14 cellular contexts compared by ENCODE assay signal in the genomic region with DNA sequence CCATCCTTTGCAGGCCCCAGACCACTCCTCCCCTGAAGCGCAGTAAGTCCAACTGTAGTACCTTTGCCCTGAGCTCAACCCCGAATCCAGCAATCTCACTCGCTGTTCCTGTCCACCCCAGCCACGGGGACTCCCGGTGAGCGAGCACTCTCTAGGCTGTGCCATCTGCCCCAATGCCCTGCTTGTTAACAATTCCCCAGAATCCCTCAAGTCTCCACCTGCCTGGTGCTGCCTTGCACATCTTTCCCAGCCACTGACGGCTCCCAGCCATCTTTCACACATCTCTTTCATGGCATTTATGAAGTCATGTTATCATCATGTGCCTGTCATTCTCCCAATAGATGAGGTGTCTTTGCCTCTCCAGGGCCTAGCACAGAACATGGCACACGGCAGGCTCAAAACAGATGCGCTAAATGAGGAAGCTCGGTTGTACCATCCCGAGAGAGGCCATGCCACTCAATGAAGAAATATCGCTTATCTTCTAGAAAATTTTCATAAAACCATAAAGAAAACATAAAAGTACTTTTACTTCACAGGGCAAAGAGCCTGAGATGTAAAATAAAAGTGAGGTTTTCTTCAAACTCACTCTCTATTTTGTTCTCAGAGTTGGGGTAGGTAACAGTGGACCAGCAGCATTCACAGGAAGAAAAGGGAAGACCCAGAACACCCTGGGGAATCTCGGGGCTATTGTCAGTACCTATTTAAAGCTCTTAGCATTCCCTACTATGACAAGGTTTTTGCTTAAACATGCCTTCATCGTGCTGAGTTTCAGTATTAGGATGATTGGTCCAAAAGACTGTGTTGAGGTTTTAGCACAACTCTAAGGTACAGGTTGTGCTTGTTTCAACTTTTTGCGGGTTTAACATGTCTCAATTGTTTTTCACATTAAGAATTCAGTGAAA. TPM values are rescaled to one million over a fixed set of nuclear protein-coding genes. Genes with fewer than 3 reads are reported as not detected.
DNase-seq lines count a peak whose midpoint lies in the region; ATAC-seq and TF ChIP-seq lines count a peak whose summit lies in the region.
"Had no signal": no experiment of that assay in that cellular context is flagged by ENCODE, and none has a peak within 500 bp of the region (broad histone marks: within the 10 kb centered on the region; RNA-seq: fewer than 3 reads in every experiment).

No MANE protein-coding gene starts in this region.

- no peak for TF ChIP-seq CTCF in endothelial cell (IDR thresholded peaks at IDR 0.05; ENCODE audit: unreplicated experiment)

- peaks cover 7% of the 10 kb centered on the region for H3K27me3 Mint-ChIP-seq in endothelial cell (ENCODE audit: unreplicated experiment)
- H3K27me3 Mint-ChIP-seq: activated naive CD8-positive, alpha-beta T cell treated with anti-CD3 and anti-CD28 coated beads for 36 hours had no signal

- no peak for DNase-seq in endothelial cell (ENCODE audit: low spot score)
- no peak for DNase-seq in EL
- DNase-seq in cerebellum (ENCODE audit: low spot score), result no peak
- no peak for DNase-seq in HK-2 (ENCODE audit: unreplicated experiment)
- no peak for DNase-seq in NCI-H345 treated with DMSO at 0.1 percent for 48 hours (lab: John Stamatoyannopoulos, UW; ENCODE audit: unreplicated experiment)
- DNase-seq: activated naive CD8-positive, alpha-beta T cell treated with anti-CD3 and anti-CD28 coated beads for 36 hours; esophagus squamous epithelium; IMR-90; lower lobe of right lung; NCI-H526 treated with DMSO at 0.1 percent for 48 hours; testis had no signal

- H3K4me1 Mint-ChIP-seq in endothelial cell (ENCODE audit: unreplicated experiment), result peaks cover 27% of the 10 kb centered on the region

- ATAC-seq in GM18511 (IDR thresholded peaks at IDR 0.05; ENCODE audit: unreplicated experiment) (peak; percentile 98), GM21360 (IDR thresholded peaks at IDR 0.05; ENCODE audit: unreplicated experiment) (peak; percentile 98), HG03060 (IDR thresholded peaks at IDR 0.05; ENCODE audit: low read depth, unreplicated experiment) (peak; percentile 92)
- ATAC-seq: lower lobe of right lung had no signal

- H3K4me3 Mint-ChIP-seq in endothelial cell (ENCODE audit: unreplicated experiment), result peak overlapping the region; percentile 6
- H3K4me3 Mint-ChIP-seq: activated naive CD8-positive, alpha-beta T cell treated with anti-CD3 and anti-CD28 coated beads for 36 hours had no signal

- peaks cover 23% of the 10 kb centered on the region for H3K36me3 Mint-ChIP-seq in endothelial cell (ENCODE audit: low read depth, unreplicated experiment)
- H3K36me3 Mint-ChIP-seq: activated naive CD8-positive, alpha-beta T cell treated with anti-CD3 and anti-CD28 coated beads for 36 hours had no signal

- peak overlapping the region; percentile 78 for H3K27ac Mint-ChIP-seq in endothelial cell (ENCODE audit: unreplicated experiment)
- H3K27ac Mint-ChIP-seq: activated naive CD8-positive, alpha-beta T cell treated with anti-CD3 and anti-CD28 coated beads for 36 hours had no signal

- no peaks in the 10 kb centered on the region for H3K9me3 Mint-ChIP-seq in endothelial cell (ENCODE audit: unreplicated experiment)
- H3K9me3 Mint-ChIP-seq: activated naive CD8-positive, alpha-beta T cell treated with anti-CD3 and anti-CD28 coated beads for 36 hours had no signal

RNA-seq across cellular contexts. Expression of a gene that starts 55.2 kb away (rescaled TPM):
- total RNA-seq in endothelial cell (ENCODE audit: unreplicated experiment), result 22.7 TPM
- 19.6 TPM for total RNA-seq in cerebellum
